Comparison of ENCODE assay signal across 8 cellular contexts in the genomic region with DNA sequence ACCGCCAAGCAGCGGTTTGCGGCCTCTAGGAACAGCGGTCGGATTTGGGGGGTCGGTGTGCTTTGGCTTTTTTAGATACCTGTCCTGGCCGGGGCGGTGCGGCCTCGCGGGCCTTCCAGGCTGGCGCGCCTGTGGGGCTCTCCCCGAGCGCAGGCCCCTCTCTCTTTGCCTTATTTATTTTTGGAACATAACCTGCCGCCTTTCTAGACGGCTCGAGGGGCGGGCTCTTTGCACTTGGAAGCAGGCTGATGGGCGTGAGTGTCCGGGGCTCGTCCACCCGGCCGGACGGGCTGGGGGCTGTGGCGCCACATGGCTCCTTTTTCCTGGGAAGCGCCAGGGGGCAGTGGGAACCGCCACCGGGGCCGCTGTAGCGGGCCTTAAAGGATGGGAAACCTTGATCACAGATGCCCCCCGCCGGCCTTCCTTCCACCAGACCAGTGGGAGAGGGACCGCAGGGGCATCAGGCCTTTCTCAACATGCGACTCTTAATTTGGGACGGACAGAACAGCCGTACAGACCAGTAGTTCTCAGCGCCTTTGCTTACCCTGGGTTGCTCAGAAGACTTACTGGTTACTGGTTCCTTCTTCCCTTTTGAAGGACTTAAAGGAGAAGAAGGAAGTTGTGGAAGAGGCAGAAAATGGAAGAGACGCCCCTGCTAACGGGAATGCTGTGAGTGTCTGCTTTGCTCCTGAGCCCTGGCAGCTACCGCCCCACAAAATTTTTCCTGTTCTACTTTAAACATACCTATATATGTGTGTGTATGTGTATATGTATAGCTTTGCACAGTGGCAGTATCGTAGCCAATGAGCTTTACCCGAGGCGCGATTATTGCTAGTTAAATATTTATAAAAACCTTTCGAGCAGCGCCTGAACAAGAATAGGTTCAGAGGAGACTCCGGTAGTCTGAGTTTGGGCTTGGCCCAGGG. TPM values are rescaled to one million over a fixed set of nuclear protein-coding genes. Genes with fewer than 3 reads are reported as not detected.
DNase-seq lines count a peak whose midpoint lies in the region; ATAC-seq and TF ChIP-seq lines count a peak whose summit lies in the region.

No MANE protein-coding gene starts in this region.

- peak overlapping the region; percentile 67 for H3K4me3 ChIP-seq in AG10803 (ENCODE audit: low read length)
- H3K4me3 ChIP-seq in gastroesophageal sphincter: peak overlapping the region; percentile 70 to 99
- H3K4me3 ChIP-seq in trophoblast cell (ENCODE audit: low read depth, low read length): peak overlapping the region; percentile 97

- peak overlapping the region; percentile 76 for H3K9ac ChIP-seq in trophoblast cell (ENCODE audit: low read length)

- H3K79me1 ChIP-seq in trophoblast cell (ENCODE audit: low read length): peaks cover 36% of the 10 kb centered on the region

- peak overlapping the region; percentile 92 for H3K4ac ChIP-seq in trophoblast cell (ENCODE audit: low read depth, low read length)

- peaks cover 42% of the 10 kb centered on the region for H3K4me1 Mint-ChIP-seq in HFFc6 (ENCODE audit: low read depth)
- H3K4me1 Mint-ChIP-seq in activated T-cell treated with anti-CD3 and anti-CD28 coated beads, Interleukin-2, amount 50 U/mL, for 24 hours (ENCODE audit: low read depth): peaks cover 40% of the 10 kb centered on the region

- H3K79me2 ChIP-seq in trophoblast cell (ENCODE audit: control insufficient read depth, insufficient read depth, low read length, poor library complexity): peaks cover 42% of the 10 kb centered on the region

- H3K4me2 ChIP-seq in trophoblast cell (ENCODE audit: low read length): peak overlapping the region; percentile 59

- H4K8ac ChIP-seq in trophoblast cell (ENCODE audit: low read depth, low read length): no peak overlapping the region

- H3K18ac ChIP-seq in trophoblast cell (ENCODE audit: low read length): no peak overlapping the region

- H3K27me3 ChIP-seq in gastroesophageal sphincter (no peaks in the 10 kb centered on the region), trophoblast cell (ENCODE audit: insufficient read depth, low read length) (no peaks in the 10 kb centered on the region)

- H3K9me3 ChIP-seq in gastroesophageal sphincter: no peaks in the 10 kb centered on the region
- H3K9me3 ChIP-seq in trophoblast cell (ENCODE audit: insufficient read depth, low read depth, low read length): no peaks in the 10 kb centered on the region

- H3K36me3 Mint-ChIP-seq in HFFc6 (ENCODE audit: low read depth): peaks cover 29% of the 10 kb centered on the region
- H3K36me3 Mint-ChIP-seq in activated T-cell treated with anti-CD3 and anti-CD28 coated beads, Interleukin-2, amount 50 U/mL, for 24 hours (ENCODE audit: low read depth): peaks cover 72% of the 10 kb centered on the region

- 4 to 11% methylated on average over 6 to 9 of the region's 48 CpGs for WGBS in gastroesophageal sphincter (ENCODE audit: low coverage in 1 of 2), 2 donors
- WGBS in trophoblast cell (ENCODE audit: extremely low coverage, insufficient coverage, insufficient read length): no CpG with 5 or more reads among the region's 48 CpGs

- no peaks in the 10 kb centered on the region for H3K9me3 Mint-ChIP-seq in HFFc6
- no peaks in the 10 kb centered on the region for H3K9me3 Mint-ChIP-seq in activated T-cell treated with anti-CD3 and anti-CD28 coated beads, Interleukin-2, amount 50 U/mL, for 24 hours

- H3K36me3 ChIP-seq in gastroesophageal sphincter: peaks cover 0 to 27% of the 10 kb centered on the region in 2 donors
- H3K36me3 ChIP-seq in trophoblast cell (ENCODE audit: control insufficient read depth in 1 of 2, insufficient read depth in 2 of 2, low read length in 2 of 2): peaks cover 28 to 36% of the 10 kb centered on the region in 2 experiments

- peaks cover 0 to 68% (median 33%) of the 10 kb centered on the region in 3 donors for H3K4me1 ChIP-seq in gastroesophageal sphincter
- H3K4me1 ChIP-seq in trophoblast cell (ENCODE audit: control insufficient read depth in 1 of 2, insufficient read depth in 2 of 2, low read length in 2 of 2): peaks cover 6 to 17% of the 10 kb centered on the region in 2 experiments

- TF ChIP-seq CTCF in AG10803 (conservative IDR thresholded peaks at IDR 0.05; ENCODE audit: low read length) (peak; percentile 36), HFFc6 (IDR thresholded peaks at IDR 0.05) (no peak), gastroesophageal sphincter (IDR thresholded peaks at IDR 0.05) (no peak)

- no peak overlapping the region for H3K14ac ChIP-seq in trophoblast cell (ENCODE audit: low read length)

- H2BK120ac ChIP-seq in trophoblast cell (ENCODE audit: insufficient read depth, low read length, poor library complexity): no peak overlapping the region

- no peak overlapping the region for H2BK12ac ChIP-seq in trophoblast cell (ENCODE audit: low read length)

- peak overlapping the region; percentile 47 to 100 (median 100) for H3K27ac ChIP-seq in gastroesophageal sphincter
- peak overlapping the region; percentile 35 for H3K27ac ChIP-seq in trophoblast cell (ENCODE audit: low read depth, low read length)

- peaks cover 7% of the 10 kb centered on the region for H3K27me3 Mint-ChIP-seq in HFFc6 (ENCODE audit: insufficient read depth)
- no peaks in the 10 kb centered on the region for H3K27me3 Mint-ChIP-seq in activated T-cell treated with anti-CD3 and anti-CD28 coated beads, Interleukin-2, amount 50 U/mL, for 24 hours

- H4K12ac ChIP-seq in trophoblast cell (ENCODE audit: low read depth, low read length): no peak overlapping the region

- H3K27ac Mint-ChIP-seq in HFFc6: peak overlapping the region; percentile 81
- peak overlapping the region; percentile 98 for H3K27ac Mint-ChIP-seq in activated T-cell treated with anti-CD3 and anti-CD28 coated beads, Interleukin-2, amount 50 U/mL, for 24 hours

- no peak overlapping the region for H2AFZ ChIP-seq in trophoblast cell (ENCODE audit: insufficient read depth, low read length, poor library complexity)

- no peak overlapping the region for H2AK5ac ChIP-seq in trophoblast cell (ENCODE audit: low read length)

- no peak overlapping the region for H3K23ac ChIP-seq in trophoblast cell (ENCODE audit: low read length)

- no peak for ATAC-seq in gastroesophageal sphincter
- ATAC-seq in GM19395 (IDR thresholded peaks at IDR 0.05; ENCODE audit: unreplicated experiment): no peak

- TF ChIP-seq EP300 in gastroesophageal sphincter (IDR thresholded peaks at IDR 0.05): no peak

- DNase-seq in AG10803 (ENCODE audit: low read depth) (peak; percentile 16), HFFc6 (no peak), trophoblast cell (peak in 1 of 2 donors; percentile 50), GF-D8 (lab: John Stamatoyannopoulos, UW) (no peak), HPDE6-E6E7 (ENCODE audit: extremely low spot score) (no peak)
- no peak for DNase-seq in activated T-cell treated with anti-CD3 and anti-CD28 coated beads, Interleukin-2, amount 50 U/mL, for 24 hours

- H2BK5ac ChIP-seq in trophoblast cell (ENCODE audit: low read depth, low read length, poor library complexity): no peak overlapping the region

- no peak overlapping the region for H4K91ac ChIP-seq in trophoblast cell (ENCODE audit: low read depth, low read length)

- H3K4me3 Mint-ChIP-seq in HFFc6: peak overlapping the region; percentile 88
- peak overlapping the region; percentile 99 for H3K4me3 Mint-ChIP-seq in activated T-cell treated with anti-CD3 and anti-CD28 coated beads, Interleukin-2, amount 50 U/mL, for 24 hours

- TF ChIP-seq POLR2A in gastroesophageal sphincter (IDR thresholded peaks at IDR 0.05): no peak

RNA-seq across cellular contexts. Expression of a gene that starts 2.7 kb away (rescaled TPM):
- 100 to 1,000 TPM; 467 to 853 (median 787) TPM for total RNA-seq in HFFc6 (2021; fragmentation: NEBNext Ultra II Directional; extraction: Animal tissue kit (Norgen Biotek cat#: 25700))
- 100 to 1,000 TPM; 683 to 866 (median 805) TPM for total RNA-seq in gastroesophageal sphincter
- polyA plus RNA-seq in trophoblast cell (2013): 1,343 and 1,403 TPM in 2 replicates
